26 cellular contexts compared by ENCODE assay signal in genomic region chr20:39877792-39878191, GRCh38.
DNase-seq lines count a peak whose midpoint lies in the region; ATAC-seq and TF ChIP-seq lines count a peak whose summit lies in the region.
"Had no signal": no experiment of that assay in that cellular context is flagged by ENCODE, and none has a peak within 500 bp of the region (broad histone marks: within the 10 kb centered on the region; RNA-seq: fewer than 3 reads in every experiment).

No MANE protein-coding gene starts in this region.

- H3K27me3 Mint-ChIP-seq in chondrocyte (ENCODE audit: low read depth) (peaks cover 3% of the 10 kb centered on the region), osteocyte (ENCODE audit: unreplicated experiment) (no peaks in the 10 kb centered on the region)
- H3K27me3 Mint-ChIP-seq: activated B cell treated with CpG ODN at 0.5 μM for 24 hours; activated T-cell treated with anti-CD3 and anti-CD28 coated beads, Interleukin-2, amount 50 U/mL, for 24 hours had no signal

- TF ChIP-seq CTCF in chondrocyte (IDR thresholded peaks at IDR 0.05) (no peak), osteocyte (IDR thresholded peaks at IDR 0.05) (no peak)

- peak overlapping the region; percentile 46 for H3K27ac Mint-ChIP-seq in chondrocyte (ENCODE audit: unreplicated experiment)
- H3K27ac Mint-ChIP-seq in osteocyte (ENCODE audit: unreplicated experiment): peak overlapping the region; percentile 80
- H3K27ac Mint-ChIP-seq: activated B cell treated with CpG ODN at 0.5 μM for 24 hours; activated naive CD8-positive, alpha-beta T cell treated with anti-CD3 and anti-CD28 coated beads for 36 hours; activated T-cell treated with anti-CD3 and anti-CD28 coated beads, Interleukin-2, amount 50 U/mL, for 24 hours; stimulated activated effector memory CD8-positive, alpha-beta T cell treated with anti-CD3 and anti-CD28 coated beads, Interleukin-12 subunit alpha, Interleukin-12 subunit beta, amount 100 ng/mL, for 72 hours; T-helper 1 cell treated with Interleukin-12 subunit alpha and Interleukin-12 subunit beta and Interleukin-4 antibody, amounts not matched to agents 30 μg/mL and 1 μg/mL, for 36 hours had no signal

- ATAC-seq in HG02623 (IDR thresholded peaks at IDR 0.05; ENCODE audit: unreplicated experiment): no peak
- ATAC-seq: psoas muscle; stimulated activated effector memory CD8-positive, alpha-beta T cell treated with anti-CD3 and anti-CD28 coated beads, Interleukin-12 subunit alpha, Interleukin-12 subunit beta, amount 100 ng/mL, for 72 hours had no signal

- DNase-seq in NCI-H1092 treated with DMSO at 0.1 percent for 48 hours (lab: John Stamatoyannopoulos, UW) (peak; percentile 69), NCI-H1092 (lab: John Stamatoyannopoulos, UW) (no peak), M059J (ENCODE audit: low read depth) (peak; percentile 36), chondrocyte (ENCODE audit: low spot score) (no peak), osteocyte (ENCODE audit: extremely low spot score, unreplicated experiment) (no peak), cerebellar nuclear complex (lab: John Stamatoyannopoulos, UW) (no peak), foreskin melanocyte (no peak)
- DNase-seq: 8988T; activated B cell treated with CpG ODN at 0.5 μM for 24 hours; activated CD4-positive, alpha-beta T cell treated with anti-CD3 and anti-CD28 coated beads, Interleukin-2, amount 50 U/mL, for 1 hour; activated effector memory CD4-positive, alpha-beta T cell treated with anti-CD3 and anti-CD28 coated beads, Interleukin-2, amount 50 U/mL, for 16 hours; activated naive CD8-positive, alpha-beta T cell treated with anti-CD3 and anti-CD28 coated beads for 36 hours; activated T-cell treated with anti-CD3 and anti-CD28 coated beads, Interleukin-2, amount 50 U/mL, for 24 hours; anterior cingulate cortex; C1 segment of cervical spinal cord; DMS53; foreskin fibroblast; head of caudate nucleus; KG1; kidney; NCI-H526; psoas muscle; transverse colon had no signal

- peaks cover 66% of the 10 kb centered on the region for H3K4me1 Mint-ChIP-seq in chondrocyte (ENCODE audit: low read depth)
- peaks cover 79% of the 10 kb centered on the region for H3K4me1 Mint-ChIP-seq in osteocyte (ENCODE audit: unreplicated experiment)
- H3K4me1 Mint-ChIP-seq: stimulated activated effector memory CD8-positive, alpha-beta T cell treated with anti-CD3 and anti-CD28 coated beads, Interleukin-12 subunit alpha, Interleukin-12 subunit beta, amount 100 ng/mL, for 72 hours had no signal

- H3K36me3 Mint-ChIP-seq in chondrocyte (ENCODE audit: low read depth) (no peaks in the 10 kb centered on the region), osteocyte (ENCODE audit: unreplicated experiment) (no peaks in the 10 kb centered on the region)
- H3K36me3 Mint-ChIP-seq: activated naive CD8-positive, alpha-beta T cell treated with anti-CD3 and anti-CD28 coated beads for 36 hours; stimulated activated effector memory CD8-positive, alpha-beta T cell treated with anti-CD3 and anti-CD28 coated beads, Interleukin-12 subunit alpha, Interleukin-12 subunit beta, amount 100 ng/mL, for 72 hours had no signal

- no peak overlapping the region for H3K4me3 Mint-ChIP-seq in chondrocyte (ENCODE audit: unreplicated experiment)
- no peak overlapping the region for H3K4me3 Mint-ChIP-seq in osteocyte (ENCODE audit: unreplicated experiment)
- H3K4me3 Mint-ChIP-seq: activated B cell treated with CpG ODN at 0.5 μM for 24 hours; activated naive CD8-positive, alpha-beta T cell treated with anti-CD3 and anti-CD28 coated beads for 36 hours; activated T-cell treated with anti-CD3 and anti-CD28 coated beads, Interleukin-2, amount 50 U/mL, for 24 hours; stimulated activated effector memory CD8-positive, alpha-beta T cell treated with anti-CD3 and anti-CD28 coated beads, Interleukin-12 subunit alpha, Interleukin-12 subunit beta, amount 100 ng/mL, for 72 hours; T-helper 1 cell treated with Interleukin-12 subunit alpha and Interleukin-12 subunit beta and Interleukin-4 antibody, amounts not matched to agents 30 μg/mL and 1 μg/mL, for 36 hours had no signal

- H3K9me3 Mint-ChIP-seq in chondrocyte (ENCODE audit: low read depth) (peaks cover 3% of the 10 kb centered on the region), osteocyte (ENCODE audit: unreplicated experiment) (no peaks in the 10 kb centered on the region)
- H3K9me3 Mint-ChIP-seq: T-helper 1 cell treated with Interleukin-12 subunit alpha and Interleukin-12 subunit beta and Interleukin-4 antibody, amounts not matched to agents 30 μg/mL and 1 μg/mL, for 36 hours had no signal

Comparison
In these comparisons a context has a peak if more than half of its experiments do, and no peak if none do; other contexts are left out.
1. DNase-seq: peak in NCI-H1092 treated with DMSO at 0.1 percent for 48 hours (single experiment) and M059J (single experiment); none in NCI-H1092 (single experiment), chondrocyte (single experiment), osteocyte (single experiment), cerebellar nuclear complex (0 of 2) and foreskin melanocyte (single experiment).